1 cellular context compared by ENCODE assay signal in the genomic region with DNA sequence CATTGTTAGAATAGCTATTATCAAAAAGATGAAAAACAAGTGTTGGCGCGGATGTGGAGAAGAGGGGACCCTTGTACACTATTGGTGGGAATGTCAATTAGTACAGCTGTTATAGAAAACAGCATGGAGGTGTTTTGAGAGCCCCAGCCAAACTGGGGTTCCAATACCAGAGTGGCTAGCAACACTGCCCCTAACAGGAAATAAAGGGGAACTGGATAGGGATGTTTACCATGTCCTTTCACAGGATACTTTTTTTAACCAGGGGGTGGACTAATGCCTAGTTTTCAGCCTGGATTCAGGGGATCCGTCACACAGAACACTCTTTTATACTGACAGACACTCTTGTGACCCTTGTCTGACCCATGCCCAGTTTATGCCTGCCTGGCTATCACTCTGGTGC.
TF ChIP-seq lines count a peak whose summit lies in the region.

No MANE protein-coding gene starts in this region.

TF ChIP-seq in GM23338, 12 proteins besides CTCF, POLR2A, EP300 and RAD21 (continued from another document):
- TF ChIP-seq, protein P1, sequence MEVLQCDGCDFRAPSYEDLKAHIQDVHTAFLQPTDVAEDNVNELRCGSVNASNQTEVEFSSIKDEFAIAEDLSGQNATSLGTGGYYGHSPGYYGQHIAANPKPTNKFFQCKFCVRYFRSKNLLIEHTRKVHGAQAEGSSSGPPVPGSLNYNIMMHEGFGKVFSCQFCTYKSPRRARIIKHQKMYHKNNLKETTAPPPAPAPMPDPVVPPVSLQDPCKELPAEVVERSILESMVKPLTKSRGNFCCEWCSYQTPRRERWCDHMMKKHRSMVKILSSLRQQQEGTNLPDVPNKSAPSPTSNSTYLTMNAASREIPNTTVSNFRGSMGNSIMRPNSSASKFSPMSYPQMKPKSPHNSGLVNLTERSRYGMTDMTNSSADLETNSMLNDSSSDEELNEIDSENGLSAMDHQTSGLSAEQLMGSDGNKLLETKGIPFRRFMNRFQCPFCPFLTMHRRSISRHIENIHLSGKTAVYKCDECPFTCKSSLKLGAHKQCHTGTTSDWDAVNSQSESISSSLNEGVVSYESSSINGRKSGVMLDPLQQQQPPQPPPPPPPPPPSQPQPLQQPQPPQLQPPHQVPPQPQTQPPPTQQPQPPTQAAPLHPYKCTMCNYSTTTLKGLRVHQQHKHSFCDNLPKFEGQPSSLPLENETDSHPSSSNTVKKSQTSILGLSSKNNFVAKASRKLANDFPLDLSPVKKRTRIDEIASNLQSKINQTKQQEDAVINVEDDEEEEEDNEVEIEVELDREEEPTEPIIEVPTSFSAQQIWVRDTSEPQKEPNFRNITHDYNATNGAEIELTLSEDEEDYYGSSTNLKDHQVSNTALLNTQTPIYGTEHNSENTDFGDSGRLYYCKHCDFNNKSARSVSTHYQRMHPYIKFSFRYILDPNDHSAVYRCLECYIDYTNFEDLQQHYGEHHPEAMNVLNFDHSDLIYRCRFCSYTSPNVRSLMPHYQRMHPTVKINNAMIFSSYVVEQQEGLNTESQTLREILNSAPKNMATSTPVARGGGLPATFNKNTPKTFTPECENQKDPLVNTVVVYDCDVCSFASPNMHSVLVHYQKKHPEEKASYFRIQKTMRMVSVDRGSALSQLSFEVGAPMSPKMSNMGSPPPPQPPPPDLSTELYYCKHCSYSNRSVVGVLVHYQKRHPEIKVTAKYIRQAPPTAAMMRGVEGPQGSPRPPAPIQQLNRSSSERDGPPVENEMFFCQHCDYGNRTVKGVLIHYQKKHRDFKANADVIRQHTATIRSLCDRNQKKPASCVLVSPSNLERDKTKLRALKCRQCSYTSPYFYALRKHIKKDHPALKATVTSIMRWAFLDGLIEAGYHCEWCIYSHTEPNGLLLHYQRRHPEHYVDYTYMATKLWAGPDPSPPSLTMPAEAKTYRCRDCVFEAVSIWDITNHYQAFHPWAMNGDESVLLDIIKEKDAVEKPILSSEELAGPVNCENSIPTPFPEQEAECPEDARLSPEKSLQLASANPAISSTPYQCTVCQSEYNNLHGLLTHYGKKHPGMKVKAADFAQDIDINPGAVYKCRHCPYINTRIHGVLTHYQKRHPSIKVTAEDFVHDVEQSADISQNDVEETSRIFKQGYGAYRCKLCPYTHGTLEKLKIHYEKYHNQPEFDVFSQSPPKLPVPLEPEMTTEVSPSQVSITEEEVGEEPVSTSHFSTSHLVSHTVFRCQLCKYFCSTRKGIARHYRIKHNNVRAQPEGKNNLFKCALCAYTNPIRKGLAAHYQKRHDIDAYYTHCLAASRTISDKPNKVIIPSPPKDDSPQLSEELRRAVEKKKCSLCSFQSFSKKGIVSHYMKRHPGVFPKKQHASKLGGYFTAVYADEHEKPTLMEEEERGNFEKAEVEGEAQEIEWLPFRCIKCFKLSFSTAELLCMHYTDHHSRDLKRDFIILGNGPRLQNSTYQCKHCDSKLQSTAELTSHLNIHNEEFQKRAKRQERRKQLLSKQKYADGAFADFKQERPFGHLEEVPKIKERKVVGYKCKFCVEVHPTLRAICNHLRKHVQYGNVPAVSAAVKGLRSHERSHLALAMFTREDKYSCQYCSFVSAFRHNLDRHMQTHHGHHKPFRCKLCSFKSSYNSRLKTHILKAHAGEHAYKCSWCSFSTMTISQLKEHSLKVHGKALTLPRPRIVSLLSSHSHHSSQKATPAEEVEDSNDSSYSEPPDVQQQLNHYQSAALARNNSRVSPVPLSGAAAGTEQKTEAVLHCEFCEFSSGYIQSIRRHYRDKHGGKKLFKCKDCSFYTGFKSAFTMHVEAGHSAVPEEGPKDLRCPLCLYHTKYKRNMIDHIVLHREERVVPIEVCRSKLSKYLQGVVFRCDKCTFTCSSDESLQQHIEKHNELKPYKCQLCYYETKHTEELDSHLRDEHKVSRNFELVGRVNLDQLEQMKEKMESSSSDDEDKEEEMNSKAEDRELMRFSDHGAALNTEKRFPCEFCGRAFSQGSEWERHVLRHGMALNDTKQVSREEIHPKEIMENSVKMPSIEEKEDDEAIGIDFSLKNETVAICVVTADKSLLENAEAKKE (CRISPR knock-in tag; IDR thresholded peaks at IDR 0.05) = no peak
- no peak for TF ChIP-seq CREB1 (CRISPR knock-in tag; IDR thresholded peaks at IDR 0.05; ENCODE audit: low read depth)
- TF ChIP-seq EZH2phosphoT487 (IDR thresholded peaks at IDR 0.05; ENCODE audit: unreplicated experiment) = no peak
